In genomic region chr17:17043668-17044226, GRCh38 we compare ENCODE assay signal across 8 cellular contexts. TPM values are rescaled to one million over a fixed set of nuclear protein-coding genes. Genes with fewer than 3 reads are reported as not detected.
DNase-seq lines count a peak whose midpoint lies in the region; ATAC-seq and TF ChIP-seq lines count a peak whose summit lies in the region.

No MANE protein-coding gene starts in this region.

- peak overlapping the region; percentile 78 for H3K27ac ChIP-seq in right cardiac atrium (ENCODE audit: low read length)

- ATAC-seq in activated CD8-positive, alpha-beta memory T cell treated with anti-CD3 and anti-CD28 coated beads, Interleukin-2, amount 10 ng/mL, durations not matched to agents 7 days and 5 days = no peak
- ATAC-seq in WTC11 = no peak
- ATAC-seq in right cardiac atrium = no peak
- no peak for ATAC-seq in HG02642 (IDR thresholded peaks at IDR 0.05; ENCODE audit: poor library complexity, unreplicated experiment)
- no peak for ATAC-seq in HG03342 (IDR thresholded peaks at IDR 0.05; ENCODE audit: unreplicated experiment)

- intact Hi-C loops in right cardiac atrium (cut with DNase I) = loop anchor here in 1 of 4 donors (10.0 kb wide), 1 partner anchor 71 kb away; no protein-coding TSS in a partner anchor

- peak overlapping the region; percentile 88 for H3K4me3 Mint-ChIP-seq in activated CD8-positive, alpha-beta memory T cell treated with anti-CD3 and anti-CD28 coated beads, Interleukin-2, amount 10 ng/mL, durations not matched to agents 7 days and 5 days
- H3K4me3 Mint-ChIP-seq in WTC11 = peak overlapping the region; percentile 94

- H3K4me3 ChIP-seq in right cardiac atrium (ENCODE audit: low read length) (peak overlapping the region; percentile 81), skeletal muscle cell (ENCODE audit: low read depth, low read length) (peak overlapping the region; percentile 87)

- no peaks in the 10 kb centered on the region for H3K27me3 Mint-ChIP-seq in activated CD8-positive, alpha-beta memory T cell treated with anti-CD3 and anti-CD28 coated beads, Interleukin-2, amount 10 ng/mL, durations not matched to agents 7 days and 5 days
- peaks cover 9% of the 10 kb centered on the region; the same call in 1 of the 2 replicates for H3K27me3 Mint-ChIP-seq in WTC11 (ENCODE audit: low read depth)

- peaks cover 46% of the 10 kb centered on the region for H3K4me1 Mint-ChIP-seq in activated CD8-positive, alpha-beta memory T cell treated with anti-CD3 and anti-CD28 coated beads, Interleukin-2, amount 10 ng/mL, durations not matched to agents 7 days and 5 days
- peaks cover 40% of the 10 kb centered on the region for H3K4me1 Mint-ChIP-seq in WTC11

- peaks cover 4% of the 10 kb centered on the region for H3K36me3 Mint-ChIP-seq in activated CD8-positive, alpha-beta memory T cell treated with anti-CD3 and anti-CD28 coated beads, Interleukin-2, amount 10 ng/mL, durations not matched to agents 7 days and 5 days
- H3K36me3 Mint-ChIP-seq in WTC11 = peaks cover 6% of the 10 kb centered on the region

- DNase-seq in activated CD8-positive, alpha-beta memory T cell treated with anti-CD3 and anti-CD28 coated beads, Interleukin-2, amount 10 ng/mL, durations not matched to agents 7 days and 5 days = no peak
- DNase-seq in activated CD8-positive, alpha-beta memory T cell treated with anti-CD3 and anti-CD28 coated beads, Interleukin-2, amount 50 U/mL, for 4 hours = no peak
- DNase-seq in WTC11 (ENCODE audit: low spot score) (peak; percentile 11), right cardiac atrium (peak in 1 of 3 donors; percentile 69), skeletal muscle cell (ENCODE audit: low read depth) (no peak), OCI-M2 (lab: John Stamatoyannopoulos, UW; ENCODE audit: unreplicated experiment) (no peak)

- H3K27me3 ChIP-seq in right cardiac atrium (ENCODE audit: control insufficient read depth, insufficient read depth) = no peaks in the 10 kb centered on the region

- TF ChIP-seq CTCF in WTC11 (IDR thresholded peaks at IDR 0.05) = no peak

- POLR2A ChIA-PET in WTC11 (lab: Charles Lee) = no interaction called here

- CTCF ChIA-PET in activated CD8-positive, alpha-beta memory T cell treated with anti-CD3 and anti-CD28 coated beads, Interleukin-2, amount 10 ng/mL, durations not matched to agents 7 days and 5 days (lab: Charles Lee) = interaction anchor here (0.9 kb wide), 1 partner anchor 8 kb away, joined by 3 read pairs; no protein-coding TSS in a partner anchor
- CTCF ChIA-PET in WTC11 (lab: Charles Lee) = interaction anchor here (1.4 to 1.6 kb wide), 2 partner anchors 52 to 98 kb away, joined by 3 to 5 read pairs; no protein-coding TSS in a partner anchor

- H3K27ac Mint-ChIP-seq in activated CD8-positive, alpha-beta memory T cell treated with anti-CD3 and anti-CD28 coated beads, Interleukin-2, amount 10 ng/mL, durations not matched to agents 7 days and 5 days = peak overlapping the region; percentile 75
- H3K27ac Mint-ChIP-seq in WTC11 = peak overlapping the region; percentile 36; the same call in 1 of the 2 replicates

- H3K9me3 ChIP-seq in right cardiac atrium (ENCODE audit: control insufficient read depth, low read length) = no peaks in the 10 kb centered on the region

- no peaks in the 10 kb centered on the region for H3K9me3 Mint-ChIP-seq in activated CD8-positive, alpha-beta memory T cell treated with anti-CD3 and anti-CD28 coated beads, Interleukin-2, amount 10 ng/mL, durations not matched to agents 7 days and 5 days (ENCODE audit: low read depth)
- H3K9me3 Mint-ChIP-seq in WTC11 = peaks cover 8% of the 10 kb centered on the region

- WGBS in right cardiac atrium = 9% methylated on average over 11 of the region's 11 CpGs

- H3K4me1 ChIP-seq in right cardiac atrium (ENCODE audit: control insufficient read depth, insufficient read depth, low read length) = peaks cover 21% of the 10 kb centered on the region

TF ChIP-seq in WTC11, 78 proteins besides CTCF, POLR2A, EP300 and RAD21:
- TF ChIP-seq E2F5 (CRISPR knock-in tag; IDR thresholded peaks at IDR 0.05) = no peak
- no peak for TF ChIP-seq ATF1 (CRISPR knock-in tag; IDR thresholded peaks at IDR 0.05)
- no peak for TF ChIP-seq SMAD3 (CRISPR knock-in tag; IDR thresholded peaks at IDR 0.05; ENCODE audit: borderline replicate concordance)
- TF ChIP-seq FOXK1 (CRISPR knock-in tag; IDR thresholded peaks at IDR 0.05) = no peak
- TF ChIP-seq CDX4 (CRISPR knock-in tag; IDR thresholded peaks at IDR 0.05; ENCODE audit: borderline replicate concordance) = no peak
- no peak for TF ChIP-seq E2F1 (CRISPR knock-in tag; IDR thresholded peaks at IDR 0.05)
- TF ChIP-seq NR2C2 (CRISPR knock-in tag; IDR thresholded peaks at IDR 0.05) = no peak
- TF ChIP-seq SOX15 (CRISPR knock-in tag; IDR thresholded peaks at IDR 0.05) = no peak

RNA-seq across cellular contexts. Expression of gene MPRIP, which starts 1.5 kb away (rescaled TPM):
- 100 to 1,000 TPM; 206 to 209 TPM for total RNA-seq in activated CD8-positive, alpha-beta memory T cell treated with anti-CD3 and anti-CD28 coated beads, Interleukin-2, amount 10 ng/mL, durations not matched to agents 7 days and 5 days
- total RNA-seq in WTC11 (2021) = 127 to 140 TPM (median 136 TPM) in 3 replicates
- total RNA-seq in right cardiac atrium = 100 to 1,000 TPM; 295 to 331 (median 321) TPM
- polyA plus RNA-seq in right cardiac atrium = 228 TPM
